18 cellular contexts compared by ENCODE assay signal in genomic region chr7:11650030-11650429, GRCh38.
"Had no signal": no experiment of that assay in that cellular context is flagged by ENCODE, and none has a peak within 500 bp of the region (broad histone marks: within the 10 kb centered on the region; RNA-seq: fewer than 3 reads in every experiment).

No MANE protein-coding gene starts in this region.

- H3K36me3 Mint-ChIP-seq: neural progenitor cell had no signal

- H3K9ac ChIP-seq: neural progenitor cell, parathyroid adenoma had no signal

- H3K9me3 Mint-ChIP-seq: activated CD4-positive, alpha-beta memory T cell treated with anti-CD3 and anti-CD28 coated beads, Interleukin-2, amount 10 ng/mL, durations not matched to agents 7 days and 5 days; activated T-helper 1 cell treated with anti-CD3 and anti-CD28 coated beads, Interleukin-12 subunit alpha, Interleukin-12 subunit beta, Interleukin-2, Interleukin-4 antibody, amounts not matched to agents 30 ng/mL and 10 ng/mL and 1 ng/mL, durations not matched to agents 14 hours and 24 hours and 36 hours; neural progenitor cell; stimulated activated naive CD8-positive, alpha-beta T cell treated with anti-CD3 and anti-CD28 coated beads, Interleukin-15, Interleukin-2, amounts not matched to agents 100 ng/mL and 50 ng/mL, for 24 hours had no signal

- H3K27me3 ChIP-seq: gastroesophageal sphincter, neural progenitor cell, testis, upper lobe of right lung had no signal

- ATAC-seq: activated CD4-positive, alpha-beta T cell treated with anti-CD3 and anti-CD28 coated beads for 36 hours; effector memory CD8-positive, alpha-beta T cell; gastroesophageal sphincter; left ventricle myocardium superior; upper lobe of right lung had no signal

- H3K36me3 ChIP-seq: gastroesophageal sphincter, neural progenitor cell, upper lobe of right lung had no signal

- H3K4me3 ChIP-seq: gastroesophageal sphincter, neural progenitor cell, testis, upper lobe of right lung had no signal

- H3K4me1 ChIP-seq: gastroesophageal sphincter, neural progenitor cell, testis, upper lobe of right lung had no signal

- H3K9me3 ChIP-seq: gastroesophageal sphincter, testis, upper lobe of right lung had no signal

- H3K27ac Mint-ChIP-seq: activated CD4-positive, alpha-beta memory T cell treated with anti-CD3 and anti-CD28 coated beads, Interleukin-2, amount 10 ng/mL, durations not matched to agents 7 days and 5 days; activated CD4-positive, alpha-beta T cell treated with anti-CD3 and anti-CD28 coated beads for 36 hours; activated T-helper 1 cell treated with anti-CD3 and anti-CD28 coated beads, Interleukin-12 subunit alpha, Interleukin-12 subunit beta, Interleukin-2, Interleukin-4 antibody, amounts not matched to agents 30 ng/mL and 10 ng/mL and 1 ng/mL, durations not matched to agents 14 hours and 24 hours and 36 hours; effector memory CD8-positive, alpha-beta T cell; neural progenitor cell; stimulated activated naive CD8-positive, alpha-beta T cell treated with anti-CD3 and anti-CD28 coated beads, Interleukin-15, Interleukin-2, amounts not matched to agents 100 ng/mL and 50 ng/mL, for 24 hours had no signal

- H3K4me2 ChIP-seq: neural progenitor cell had no signal

- DNase-seq: activated CD4-positive, alpha-beta memory T cell treated with anti-CD3 and anti-CD28 coated beads, Interleukin-2, amount 10 ng/mL, durations not matched to agents 7 days and 5 days; activated CD4-positive, alpha-beta T cell treated with anti-CD3 and anti-CD28 coated beads for 36 hours; activated CD8-positive, alpha-beta memory T cell treated with anti-CD3 and anti-CD28 coated beads, Interleukin-2, amount 50 U/mL, for 4 hours; activated naive CD4-positive, alpha-beta T cell; effector memory CD8-positive, alpha-beta T cell; left ventricle myocardium superior; stimulated activated CD4-positive, alpha-beta T cell treated with anti-CD3 and anti-CD28 coated beads, Interleukin-15, amount 100 ng/mL, for 24 hours; stimulated activated CD4-positive, alpha-beta T cell treated with anti-CD3 and anti-CD28 coated beads, Interleukin-4, amount 100 ng/mL, for 24 hours; T-helper 9 cell; testis; upper lobe of right lung had no signal

- H3K79me2 ChIP-seq: parathyroid adenoma had no signal

- H2AFZ ChIP-seq: neural progenitor cell had no signal

- H3K4me3 Mint-ChIP-seq: activated CD4-positive, alpha-beta memory T cell treated with anti-CD3 and anti-CD28 coated beads, Interleukin-2, amount 10 ng/mL, durations not matched to agents 7 days and 5 days; activated CD4-positive, alpha-beta T cell treated with anti-CD3 and anti-CD28 coated beads for 36 hours; activated T-helper 1 cell treated with anti-CD3 and anti-CD28 coated beads, Interleukin-12 subunit alpha, Interleukin-12 subunit beta, Interleukin-2, Interleukin-4 antibody, amounts not matched to agents 30 ng/mL and 10 ng/mL and 1 ng/mL, durations not matched to agents 14 hours and 24 hours and 36 hours; central memory CD8-positive, alpha-beta T cell; effector memory CD8-positive, alpha-beta T cell; neural progenitor cell; stimulated activated naive CD8-positive, alpha-beta T cell treated with anti-CD3 and anti-CD28 coated beads, Interleukin-15, Interleukin-2, amounts not matched to agents 100 ng/mL and 50 ng/mL, for 24 hours had no signal

- H3K27ac ChIP-seq: gastroesophageal sphincter, neural progenitor cell, parathyroid adenoma, testis, upper lobe of right lung, VCaP had no signal

- H3K27me3 Mint-ChIP-seq: activated CD4-positive, alpha-beta memory T cell treated with anti-CD3 and anti-CD28 coated beads, Interleukin-2, amount 10 ng/mL, durations not matched to agents 7 days and 5 days; activated CD4-positive, alpha-beta T cell treated with anti-CD3 and anti-CD28 coated beads for 36 hours; central memory CD8-positive, alpha-beta T cell; effector memory CD8-positive, alpha-beta T cell; stimulated activated naive CD8-positive, alpha-beta T cell treated with anti-CD3 and anti-CD28 coated beads, Interleukin-15, Interleukin-2, amounts not matched to agents 100 ng/mL and 50 ng/mL, for 24 hours had no signal

- H3K4me1 Mint-ChIP-seq: activated CD4-positive, alpha-beta memory T cell treated with anti-CD3 and anti-CD28 coated beads, Interleukin-2, amount 10 ng/mL, durations not matched to agents 7 days and 5 days; activated CD4-positive, alpha-beta T cell treated with anti-CD3 and anti-CD28 coated beads for 36 hours; central memory CD8-positive, alpha-beta T cell; neural progenitor cell had no signal
